Comparison of ENCODE assay signal across 9 cellular contexts in genomic region chr1:155942578-155943141, GRCh38.
ATAC-seq and TF ChIP-seq lines count a peak whose summit lies in the region.
"Had no signal": no experiment of that assay in that cellular context is flagged by ENCODE, and none has a peak within 500 bp of the region (broad histone marks: within the 10 kb centered on the region; RNA-seq: fewer than 3 reads in every experiment).

No MANE protein-coding gene starts in this region.

- TF ChIP-seq CTCF in HEK293 (tag by site-specific recombination; IDR thresholded peaks at IDR 0.05) (no peak), nephron (IDR thresholded peaks at IDR 0.05; ENCODE audit: unreplicated experiment in 3 of 3) (no peak)

- CTCF ChIA-PET in HEK293 (lab: Yijun Ruan, JAX): interaction anchor here (0.6 to 1.9 kb wide), 5 partner anchors 10 to 179 kb away, joined by 3 to 6 read pairs (median 3); no protein-coding TSS in a partner anchor

- peaks cover 3% of the 10 kb centered on the region for H3K36me3 Mint-ChIP-seq in activated naive CD8-positive, alpha-beta T cell
- peaks cover 15% of the 10 kb centered on the region for H3K36me3 Mint-ChIP-seq in nephron (ENCODE audit: low read depth)

- H3K4me1 ChIP-seq in BLaER1 (peaks cover 96% of the 10 kb centered on the region), HEK293 (ENCODE audit: control insufficient read depth, insufficient read depth, low read length) (peaks cover 19% of the 10 kb centered on the region)

- H3K27ac Mint-ChIP-seq in activated naive CD8-positive, alpha-beta T cell: peak overlapping the region; percentile 46
- H3K27ac Mint-ChIP-seq in nephron: peak overlapping the region; percentile 48 to 85 (median 64)

- H3K27me3 Mint-ChIP-seq in activated naive CD8-positive, alpha-beta T cell: no peaks in the 10 kb centered on the region
- H3K27me3 Mint-ChIP-seq in nephron (ENCODE audit: low read depth): no peaks in the 10 kb centered on the region

- ATAC-seq in GM18520 (IDR thresholded peaks at IDR 0.05; ENCODE audit: unreplicated experiment) (no peak), GM21526 (IDR thresholded peaks at IDR 0.05; ENCODE audit: low FRiP score, unreplicated experiment) (no peak), GM18519 (IDR thresholded peaks at IDR 0.05; ENCODE audit: low FRiP score, unreplicated experiment) (no peak), HG03095 (IDR thresholded peaks at IDR 0.05; ENCODE audit: unreplicated experiment) (no peak)

- H3K27me3 ChIP-seq in BLaER1: no peaks in the 10 kb centered on the region
- H3K27me3 ChIP-seq: SJSA1 had no signal

- H3K4me1 Mint-ChIP-seq in activated naive CD8-positive, alpha-beta T cell (ENCODE audit: low read depth): peaks cover 71% of the 10 kb centered on the region
- peaks cover 45% of the 10 kb centered on the region for H3K4me1 Mint-ChIP-seq in nephron

- H3K9ac ChIP-seq in BLaER1: peak overlapping the region; percentile 51; the same call in 1 of the 2 replicates

- no peaks in the 10 kb centered on the region for H3K9me3 ChIP-seq in BLaER1
- H3K9me3 ChIP-seq in HEK293 (ENCODE audit: control insufficient read depth, insufficient read depth, low read depth, low read length): no peaks in the 10 kb centered on the region
- H3K9me3 ChIP-seq: SJSA1 had no signal

- no peaks in the 10 kb centered on the region for H3K9me3 Mint-ChIP-seq in activated naive CD8-positive, alpha-beta T cell (ENCODE audit: low read depth)
- H3K9me3 Mint-ChIP-seq in nephron: no peaks in the 10 kb centered on the region

- POLR2A ChIA-PET in HEK293 (lab: Yijun Ruan, JAX): interaction anchor here (1.0 to 1.2 kb wide), 3 partner anchors 10 to 109 kb away, joined by 3 to 4 read pairs (median 4); no protein-coding TSS in a partner anchor

- peaks cover 13% of the 10 kb centered on the region for H3K36me3 ChIP-seq in BLaER1
- peaks cover 0 to 17% of the 10 kb centered on the region in 2 experiments; a peak in 2 of 3 replicates for H3K36me3 ChIP-seq in HEK293 (ENCODE audit: control insufficient read depth in 2 of 2, insufficient read depth in 1 of 2, low read length in 2 of 2)

- no peak overlapping the region for H3K4me3 Mint-ChIP-seq in activated naive CD8-positive, alpha-beta T cell
- H3K4me3 Mint-ChIP-seq in nephron: no peak overlapping the region

- peak overlapping the region; percentile 83 for H3K4me2 ChIP-seq in BLaER1

- peaks cover 37% of the 10 kb centered on the region for H4K20me1 ChIP-seq in BLaER1

- no peak overlapping the region for H3K4me3 ChIP-seq in BLaER1
- H3K4me3 ChIP-seq in HEK293 (ENCODE audit: low read depth, low read length): no peak overlapping the region
- H3K4me3 ChIP-seq: SJSA1 had no signal

- peak overlapping the region; percentile 55; the same call in 1 of the 2 replicates for H3K27ac ChIP-seq in BLaER1
- H3K27ac ChIP-seq in HEK293 (ENCODE audit: extremely low read depth, low read depth, low read length): no peak overlapping the region
- H3K27ac ChIP-seq: SJSA1 had no signal

TF ChIP-seq in HEK293, 187 proteins besides CTCF, POLR2A, EP300 and RAD21:
- TF ChIP-seq SCRT1 (tag by site-specific recombination; IDR thresholded peaks at IDR 0.05; ENCODE audit: borderline replicate concordance): peak; percentile 80; the same call in 1 of the 2 replicates
- TF ChIP-seq ZNF324 (tag by site-specific recombination; IDR thresholded peaks at IDR 0.05): no peak
- TF ChIP-seq ZNF548 (tag by site-specific recombination; IDR thresholded peaks at IDR 0.05): no peak
- no peak for TF ChIP-seq ZNF24 (tag by site-specific recombination; IDR thresholded peaks at IDR 0.05)
- TF ChIP-seq SCRT2 (tag by site-specific recombination; IDR thresholded peaks at IDR 0.05): peak; percentile 97
